In the genomic region with DNA sequence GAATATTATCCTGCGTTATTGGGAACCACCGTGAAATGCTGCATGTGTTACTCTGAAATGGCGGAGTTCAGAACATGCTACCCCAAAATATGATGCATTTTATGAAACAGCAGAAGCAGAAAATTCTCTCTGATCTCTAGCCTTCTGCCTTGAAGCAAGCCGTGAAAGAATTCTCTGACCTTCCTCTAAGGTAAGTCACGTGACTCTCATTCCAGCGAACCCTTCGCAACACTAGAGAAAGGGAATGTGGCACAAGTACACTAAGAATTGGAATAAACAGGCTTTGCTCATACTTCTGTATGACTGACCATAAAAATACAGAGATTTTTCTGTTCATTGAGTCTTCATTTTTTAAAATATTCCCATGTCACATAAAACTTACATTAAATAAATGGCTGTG, we compare ENCODE assay signal across 32 cellular contexts.
"Had no signal": no experiment of that assay in that cellular context is flagged by ENCODE, and none has a peak within 500 bp of the region (broad histone marks: within the 10 kb centered on the region; RNA-seq: fewer than 3 reads in every experiment).

No MANE protein-coding gene starts in this region.

- H3K9me3 Mint-ChIP-seq: activated CD4-positive, alpha-beta T cell treated with anti-CD3 and anti-CD28 coated beads, Interleukin-2, amount 10 ng/mL, durations not matched to agents 7 days and 5 days had no signal

- H3K9me3 ChIP-seq: gastroesophageal sphincter, heart right ventricle had no signal

- H3K4me1 Mint-ChIP-seq: activated CD4-positive, alpha-beta memory T cell treated with anti-CD3 and anti-CD28 coated beads, Interleukin-2, amount 10 ng/mL, durations not matched to agents 7 days and 5 days; activated CD4-positive, alpha-beta T cell treated with anti-CD3 and anti-CD28 coated beads, Interleukin-2, amount 10 ng/mL, durations not matched to agents 7 days and 5 days; T-helper 17 cell had no signal

- DNase-seq: activated CD4-positive, alpha-beta memory T cell treated with anti-CD3 and anti-CD28 coated beads, Interleukin-2, amount 10 ng/mL, durations not matched to agents 7 days and 5 days; activated CD4-positive, alpha-beta T cell treated with anti-CD3 and anti-CD28 coated beads for 1 hour; activated CD4-positive, alpha-beta T cell treated with anti-CD3 and anti-CD28 coated beads for 4 hours; activated CD4-positive, alpha-beta T cell treated with anti-CD3 and anti-CD28 coated beads, Interleukin-2, amount 10 ng/mL, durations not matched to agents 7 days and 5 days; activated CD4-positive, alpha-beta T cell treated with anti-CD3 and anti-CD28 coated beads, Interleukin-2, amount 50 U/mL, for 4 hours; activated CD8-positive, alpha-beta memory T cell treated with anti-CD3 and anti-CD28 coated beads, Interleukin-2, amount 50 U/mL, for 48 hours; activated gamma-delta T cell treated with Interleukin-2 at 50 U/mL for 16 hours; activated naive CD4-positive, alpha-beta T cell treated with anti-CD3 and anti-CD28 coated beads, Interleukin-2, amount 50 U/mL, for 16 hours; activated naive CD4-positive, alpha-beta T cell treated with Interleukin-2 at 50 U/mL for 16 hours; activated T-cell treated with anti-CD3 and anti-CD28 coated beads for 4 hours; activated T-cell treated with anti-CD3 and anti-CD28 coated beads, Interleukin-2, amount 50 U/mL, for 24 hours; activated T-cell treated with anti-CD3 and anti-CD28 coated beads, Interleukin-2, amount 50 U/mL, for 72 hours; amniotic stem cell; anterior cingulate cortex; brain microvascular endothelial cell; cortex of kidney; dermis blood vessel endothelial cell; effector CD4-positive, alpha-beta T cell; effector memory CD8-positive, alpha-beta T cell; esophagus squamous epithelium; foreskin melanocyte; heart right ventricle; T-helper 1 cell; T-helper 17 cell had no signal

- H3K4me3 ChIP-seq: esophagus squamous epithelium, gastroesophageal sphincter, heart right ventricle had no signal

- H3K27me3 ChIP-seq: brain microvascular endothelial cell, esophagus squamous epithelium, heart right ventricle had no signal

- H3K4me1 ChIP-seq: esophagus squamous epithelium, gastroesophageal sphincter, heart right ventricle had no signal

- H3K36me3 ChIP-seq: brain microvascular endothelial cell, esophagus squamous epithelium, gastroesophageal sphincter, heart right ventricle had no signal

- ATAC-seq: activated T-cell treated with anti-CD3 and anti-CD28 coated beads, Interleukin-2, amount 50 U/mL, for 72 hours; effector memory CD8-positive, alpha-beta T cell; gastroesophageal sphincter; heart right ventricle; T-helper 17 cell had no signal

- H3K4me3 Mint-ChIP-seq: activated CD4-positive, alpha-beta memory T cell treated with anti-CD3 and anti-CD28 coated beads, Interleukin-2, amount 10 ng/mL, durations not matched to agents 7 days and 5 days; activated CD4-positive, alpha-beta T cell treated with anti-CD3 and anti-CD28 coated beads, Interleukin-2, amount 10 ng/mL, durations not matched to agents 7 days and 5 days; activated naive CD8-positive, alpha-beta T cell; activated T-cell treated with anti-CD3 and anti-CD28 coated beads, Interleukin-2, amount 50 U/mL, for 24 hours; activated T-cell treated with anti-CD3 and anti-CD28 coated beads, Interleukin-2, amount 50 U/mL, for 72 hours; effector memory CD8-positive, alpha-beta T cell; T-helper 17 cell had no signal

- H3K27me3 Mint-ChIP-seq: activated CD4-positive, alpha-beta memory T cell treated with anti-CD3 and anti-CD28 coated beads, Interleukin-2, amount 10 ng/mL, durations not matched to agents 7 days and 5 days; activated CD4-positive, alpha-beta T cell treated with anti-CD3 and anti-CD28 coated beads, Interleukin-2, amount 10 ng/mL, durations not matched to agents 7 days and 5 days; activated naive CD8-positive, alpha-beta T cell; activated T-cell treated with anti-CD3 and anti-CD28 coated beads, Interleukin-2, amount 50 U/mL, for 24 hours; effector memory CD8-positive, alpha-beta T cell; T-helper 17 cell had no signal

- FAIRE-seq: astrocyte, bronchial epithelial cell, colon, endometrium, endothelial cell of umbilical vein had no signal

- H3K27ac ChIP-seq: brain microvascular endothelial cell, epithelial cell of prostate, esophagus squamous epithelium, gastroesophageal sphincter, heart right ventricle had no signal

- H3K36me3 Mint-ChIP-seq: activated naive CD8-positive, alpha-beta T cell had no signal

- H3K27ac Mint-ChIP-seq: activated CD4-positive, alpha-beta memory T cell treated with anti-CD3 and anti-CD28 coated beads, Interleukin-2, amount 10 ng/mL, durations not matched to agents 7 days and 5 days; activated CD4-positive, alpha-beta T cell treated with anti-CD3 and anti-CD28 coated beads, Interleukin-2, amount 10 ng/mL, durations not matched to agents 7 days and 5 days; activated naive CD8-positive, alpha-beta T cell; activated T-cell treated with anti-CD3 and anti-CD28 coated beads, Interleukin-2, amount 50 U/mL, for 24 hours; activated T-cell treated with anti-CD3 and anti-CD28 coated beads, Interleukin-2, amount 50 U/mL, for 72 hours; effector memory CD8-positive, alpha-beta T cell; T-helper 17 cell had no signal
